25 cellular contexts compared by ENCODE assay signal in genomic region chr3:71153753-71154152, GRCh38.
DNase-seq lines count a peak whose midpoint lies in the region; ATAC-seq and TF ChIP-seq lines count a peak whose summit lies in the region.
"Had no signal": no experiment of that assay in that cellular context is flagged by ENCODE, and none has a peak within 500 bp of the region (broad histone marks: within the 10 kb centered on the region; RNA-seq: fewer than 3 reads in every experiment).

No MANE protein-coding gene starts in this region.

- no peak overlapping the region for H2AFZ ChIP-seq in neural progenitor cell (replicated peaks)

- H3F3A ChIP-seq in neural progenitor cell (ENCODE audit: low read depth): no peaks in the 10 kb centered on the region

- intact Hi-C loops in right lobe of liver (cut with DNase I): no loop called here
- intact Hi-C loops in prostate gland (cut with DNase I): no loop called here

- no peak for TF ChIP-seq CTCF in right lobe of liver (IDR thresholded peaks at IDR 0.05)
- TF ChIP-seq CTCF in prostate gland (IDR thresholded peaks at IDR 0.05): no peak
- no peak for TF ChIP-seq CTCF in neural progenitor cell (IDR thresholded peaks at IDR 0.05)

- H3K27me3 Mint-ChIP-seq in activated naive CD4-positive, alpha-beta T cell treated with anti-CD3 and anti-CD28 coated beads, Interleukin-2, amount 50 U/mL, for 24 hours: no peaks in the 10 kb centered on the region
- no peaks in the 10 kb centered on the region for H3K27me3 Mint-ChIP-seq in activated naive CD8-positive, alpha-beta T cell treated with anti-CD3 and anti-CD28 coated beads for 36 hours
- no peaks in the 10 kb centered on the region for H3K27me3 Mint-ChIP-seq in neural progenitor cell (ENCODE audit: insufficient read depth, low read depth)
- H3K27me3 Mint-ChIP-seq: activated CD4-positive, alpha-beta T cell treated with anti-CD3 and anti-CD28 coated beads for 36 hours; stimulated activated naive B cell treated with anti-CD40 and anti-IgM and Interleukin-4, amounts not matched to agents 10 μg/mL and 1 μg/mL and 100 μg/mL, for 72 hours; T-cell had no signal

- no peaks in the 10 kb centered on the region for H3K27me3 ChIP-seq in right lobe of liver
- H3K27me3 ChIP-seq in prostate gland (replicated peaks; ENCODE audit: insufficient read depth): no peaks in the 10 kb centered on the region
- H3K27me3 ChIP-seq in neural progenitor cell: no peaks in the 10 kb centered on the region
- H3K27me3 ChIP-seq: ascending aorta, BE2C, SJCRH30, uterus had no signal

- H3K27ac Mint-ChIP-seq in activated naive CD4-positive, alpha-beta T cell treated with anti-CD3 and anti-CD28 coated beads, Interleukin-2, amount 50 U/mL, for 24 hours: peak overlapping the region; percentile 96
- no peak overlapping the region for H3K27ac Mint-ChIP-seq in activated naive CD4-positive, alpha-beta T cell treated with anti-CD3 and anti-CD28 coated beads, Interleukin-2, amount 50 U/mL, for 72 hours
- peak overlapping the region; percentile 63 for H3K27ac Mint-ChIP-seq in activated naive CD8-positive, alpha-beta T cell treated with anti-CD3 and anti-CD28 coated beads for 36 hours
- H3K27ac Mint-ChIP-seq in neural progenitor cell: no peak overlapping the region
- H3K27ac Mint-ChIP-seq: activated CD4-positive, alpha-beta T cell treated with anti-CD3 and anti-CD28 coated beads for 36 hours had no signal

- peaks cover 8% of the 10 kb centered on the region for H4K20me1 ChIP-seq in neural progenitor cell (ENCODE audit: low read depth)

- H3K79me2 ChIP-seq in neural progenitor cell (ENCODE audit: low read depth): no peaks in the 10 kb centered on the region

- peaks cover 95% of the 10 kb centered on the region for H3K4me1 Mint-ChIP-seq in activated naive CD4-positive, alpha-beta T cell treated with anti-CD3 and anti-CD28 coated beads, Interleukin-2, amount 50 U/mL, for 24 hours
- H3K4me1 Mint-ChIP-seq in activated naive CD8-positive, alpha-beta T cell treated with anti-CD3 and anti-CD28 coated beads for 36 hours: peaks cover 75% of the 10 kb centered on the region
- peaks cover 29% of the 10 kb centered on the region for H3K4me1 Mint-ChIP-seq in neural progenitor cell

- no peak for TF ChIP-seq POLR2A in right lobe of liver (IDR thresholded peaks at IDR 0.05)
- no peak for TF ChIP-seq POLR2A in prostate gland (IDR thresholded peaks at IDR 0.05)

- 27% methylated on average over 2 of the region's 2 CpGs for WGBS in right lobe of liver (ENCODE audit: insufficient coverage, low coverage, low lambda C conversion rate, missing lambda C conversion rate)
- 55% methylated on average over 2 of the region's 2 CpGs for WGBS in prostate gland

- H3K4me3 ChIP-seq in right lobe of liver (no peak overlapping the region), prostate gland (no peak overlapping the region), neural progenitor cell (no peak overlapping the region)
- H3K4me3 ChIP-seq: ascending aorta, HAP-1, SJCRH30, uterus had no signal

- H3K36me3 ChIP-seq in right lobe of liver (no peaks in the 10 kb centered on the region), prostate gland (no peaks in the 10 kb centered on the region), neural progenitor cell (no peaks in the 10 kb centered on the region)
- H3K36me3 ChIP-seq: ascending aorta, BE2C, HAP-1, SJCRH30, uterus had no signal

- no peak for ATAC-seq in activated naive CD4-positive, alpha-beta T cell treated with anti-CD3 and anti-CD28 coated beads, Interleukin-2, amount 50 U/mL, for 72 hours
- ATAC-seq in right lobe of liver: peak in 1 of 4 donors; percentile 17
- ATAC-seq: activated CD4-positive, alpha-beta T cell treated with anti-CD3 and anti-CD28 coated beads for 36 hours; activated T-cell treated with anti-CD3 and anti-CD28 coated beads, Interleukin-2, amount 50 U/mL, for 4 hours; stimulated activated naive B cell treated with anti-CD40 and anti-IgM and Interleukin-4, amounts not matched to agents 10 μg/mL and 1 μg/mL and 100 μg/mL, for 72 hours; T-cell had no signal

- H3K9me3 Mint-ChIP-seq in activated naive CD4-positive, alpha-beta T cell treated with anti-CD3 and anti-CD28 coated beads, Interleukin-2, amount 50 U/mL, for 24 hours: no peaks in the 10 kb centered on the region
- H3K9me3 Mint-ChIP-seq in activated naive CD4-positive, alpha-beta T cell treated with anti-CD3 and anti-CD28 coated beads, Interleukin-2, amount 50 U/mL, for 72 hours: peaks cover 0 to 7% of the 10 kb centered on the region in 2 donors
- peaks cover 7% of the 10 kb centered on the region for H3K9me3 Mint-ChIP-seq in activated naive CD8-positive, alpha-beta T cell treated with anti-CD3 and anti-CD28 coated beads for 36 hours
- no peaks in the 10 kb centered on the region for H3K9me3 Mint-ChIP-seq in neural progenitor cell
- H3K9me3 Mint-ChIP-seq: activated T-cell treated with anti-CD3 and anti-CD28 coated beads, Interleukin-2, amount 50 U/mL, for 4 hours; stimulated activated naive B cell treated with anti-CD40 and anti-IgM and Interleukin-4, amounts not matched to agents 10 μg/mL and 1 μg/mL and 100 μg/mL, for 72 hours; T-cell had no signal

- H3K4me1 ChIP-seq in right lobe of liver: peaks cover 0 to 12% (median 5%) of the 10 kb centered on the region in 4 donors
- H3K4me1 ChIP-seq in prostate gland (replicated peaks): no peaks in the 10 kb centered on the region
- peaks cover 9% of the 10 kb centered on the region for H3K4me1 ChIP-seq in neural progenitor cell
- H3K4me1 ChIP-seq: HAP-1, SJCRH30, uterus had no signal

- no peaks in the 10 kb centered on the region for H3K9me3 ChIP-seq in right lobe of liver
- H3K9me3 ChIP-seq in prostate gland: no peaks in the 10 kb centered on the region
- no peaks in the 10 kb centered on the region for H3K9me3 ChIP-seq in neural progenitor cell (ENCODE audit: low read depth)
- H3K9me3 ChIP-seq: ascending aorta, BE2C, HAP-1, SJCRH30, uterus had no signal

- no peak overlapping the region for H3K4me2 ChIP-seq in neural progenitor cell

- H3K4me3 Mint-ChIP-seq in activated naive CD4-positive, alpha-beta T cell treated with anti-CD3 and anti-CD28 coated beads, Interleukin-2, amount 50 U/mL, for 24 hours: no peak overlapping the region
- no peak overlapping the region for H3K4me3 Mint-ChIP-seq in activated naive CD8-positive, alpha-beta T cell treated with anti-CD3 and anti-CD28 coated beads for 36 hours
- no peak overlapping the region for H3K4me3 Mint-ChIP-seq in neural progenitor cell
- H3K4me3 Mint-ChIP-seq: activated CD4-positive, alpha-beta T cell treated with anti-CD3 and anti-CD28 coated beads for 36 hours; activated T-cell treated with anti-CD3 and anti-CD28 coated beads, Interleukin-2, amount 50 U/mL, for 4 hours; stimulated activated naive B cell treated with anti-CD40 and anti-IgM and Interleukin-4, amounts not matched to agents 10 μg/mL and 1 μg/mL and 100 μg/mL, for 72 hours; T-cell had no signal

- no peak for DNase-seq in activated naive CD4-positive, alpha-beta T cell treated with anti-CD3 and anti-CD28 coated beads, Interleukin-2, amount 50 U/mL, for 72 hours (ENCODE audit: low spot score in 2 of 2)
- no peak for DNase-seq in activated naive CD8-positive, alpha-beta T cell treated with anti-CD3 and anti-CD28 coated beads for 36 hours
- no peak for DNase-seq in right lobe of liver
- DNase-seq in NCI-H2081 treated with DMSO at 0.1 percent for 48 hours (lab: John Stamatoyannopoulos, UW): no peak
- no peak for DNase-seq in prostate gland (ENCODE audit: low spot score)
- no peak for DNase-seq in neural progenitor cell (ENCODE audit: low spot score)
- no peak for DNase-seq in NCI-H1694 (lab: John Stamatoyannopoulos, UW)
- DNase-seq: activated CD4-positive, alpha-beta T cell treated with anti-CD3 and anti-CD28 coated beads for 36 hours; activated CD8-positive, alpha-beta memory T cell treated with anti-CD3 and anti-CD28 coated beads for 24 hours; activated naive CD4-positive, alpha-beta T cell treated with Interleukin-2 at 50 U/mL for 16 hours; activated T-cell treated with anti-CD3 and anti-CD28 coated beads, Interleukin-2, amount 50 U/mL, for 4 hours; BE2C; EL; NCI-H1092; NCI-H2107; NCI-H446; SJCRH30; stimulated activated CD4-positive, alpha-beta T cell treated with anti-CD3 and anti-CD28 coated beads, Interleukin-4, amount 100 ng/mL, for 24 hours; stimulated activated naive B cell treated with anti-CD40 and anti-IgM and Interleukin-4, amounts not matched to agents 10 μg/mL and 1 μg/mL and 100 μg/mL, for 72 hours; T-cell; uterus had no signal

- no peak overlapping the region for H3K9ac ChIP-seq in neural progenitor cell

- H3K27ac ChIP-seq in right lobe of liver (peak overlapping the region in 2 of 3 donors; percentile 55 to 85), prostate gland (no peak overlapping the region), neural progenitor cell (no peak overlapping the region)
- H3K27ac ChIP-seq: ascending aorta, epithelial cell of prostate, SJCRH30, uterus had no signal

- H3K36me3 Mint-ChIP-seq in activated naive CD4-positive, alpha-beta T cell treated with anti-CD3 and anti-CD28 coated beads, Interleukin-2, amount 50 U/mL, for 24 hours: peaks cover 23% of the 10 kb centered on the region
- H3K36me3 Mint-ChIP-seq in activated naive CD4-positive, alpha-beta T cell treated with anti-CD3 and anti-CD28 coated beads, Interleukin-2, amount 50 U/mL, for 72 hours: peaks cover 15 to 18% of the 10 kb centered on the region in 2 donors
- peaks cover 71% of the 10 kb centered on the region for H3K36me3 Mint-ChIP-seq in activated naive CD8-positive, alpha-beta T cell treated with anti-CD3 and anti-CD28 coated beads for 36 hours
- H3K36me3 Mint-ChIP-seq in neural progenitor cell: no peaks in the 10 kb centered on the region

Comparison
In these comparisons a context has a peak if more than half of its experiments do, and no peak if none do; other contexts are left out.
1. H3K27ac Mint-ChIP-seq: peak in activated naive CD4-positive, alpha-beta T cell treated with anti-CD3 and anti-CD28 coated beads, Interleukin-2, amount 50 U/mL, for 24 hours (single experiment) and activated naive CD8-positive, alpha-beta T cell treated with anti-CD3 and anti-CD28 coated beads for 36 hours (single experiment); none in activated naive CD4-positive, alpha-beta T cell treated with anti-CD3 and anti-CD28 coated beads, Interleukin-2, amount 50 U/mL, for 72 hours (0 of 2) and neural progenitor cell (single experiment).
2. H3K27ac ChIP-seq: peak in right lobe of liver (2 of 3); none in prostate gland (0 of 2) and neural progenitor cell (single experiment).